26 cellular contexts compared by ENCODE assay signal in genomic region chr13:109517516-109517915, GRCh38.
DNase-seq lines count a peak whose midpoint lies in the region; ATAC-seq and TF ChIP-seq lines count a peak whose summit lies in the region.
"Had no signal": no experiment of that assay in that cellular context is flagged by ENCODE, and none has a peak within 500 bp of the region (broad histone marks: within the 10 kb centered on the region; RNA-seq: fewer than 3 reads in every experiment).

No MANE protein-coding gene starts in this region.

- TF ChIP-seq EP300 in SK-N-SH (IDR thresholded peaks at IDR 0.05; ENCODE audit: borderline replicate concordance in 1 of 2, low read depth in 1 of 2, low read length in 1 of 2) = no peak

- no peak for TF ChIP-seq RAD21 in SK-N-SH (IDR thresholded peaks at IDR 0.05; ENCODE audit: low read length)

- H4K20me1 ChIP-seq in SK-N-SH (ENCODE audit: insufficient read depth) = no peaks in the 10 kb centered on the region
- H4K20me1 ChIP-seq: BLaER1 had no signal

- TF ChIP-seq POLR2A in erythroblast (IDR thresholded peaks at IDR 0.05; ENCODE audit: low read length) (no peak), Peyer's patch (IDR thresholded peaks at IDR 0.05) (no peak)

- H3K27ac ChIP-seq in SK-N-SH (ENCODE audit: low read depth in 2 of 2, low read length in 1 of 2) (no peak overlapping the region), Peyer's patch (no peak overlapping the region)
- H3K27ac ChIP-seq: BLaER1, esophagus squamous epithelium, KMS-11, parathyroid adenoma, right atrium auricular region, WERI-Rb-1 had no signal

- no peaks in the 10 kb centered on the region for H3F3A ChIP-seq in SK-N-SH (replicated peaks; ENCODE audit: insufficient read depth)

- no peaks in the 10 kb centered on the region for H3K27me3 ChIP-seq in SK-N-SH (ENCODE audit: insufficient read depth)
- no peaks in the 10 kb centered on the region for H3K27me3 ChIP-seq in Peyer's patch
- H3K27me3 ChIP-seq: BLaER1, esophagus squamous epithelium, right atrium auricular region had no signal

- H3K4me2 ChIP-seq in SK-N-SH = no peak overlapping the region
- H3K4me2 ChIP-seq: BLaER1, KMS-11, smooth muscle cell had no signal

- H3K79me2 ChIP-seq in SK-N-SH (ENCODE audit: insufficient read depth) = no peaks in the 10 kb centered on the region
- H3K79me2 ChIP-seq: parathyroid adenoma had no signal

- H3K36me3 ChIP-seq in SK-N-SH (replicated peaks in 1 of 2; ENCODE audit: control insufficient read depth in 1 of 2, insufficient read depth in 2 of 2, low read length in 1 of 2) (no peaks in the 10 kb centered on the region), Peyer's patch (no peaks in the 10 kb centered on the region)
- H3K36me3 ChIP-seq: BLaER1, esophagus squamous epithelium, right atrium auricular region, WERI-Rb-1 had no signal

- DNase-seq in AG20443 (ENCODE audit: low spot score) (peak; percentile 24), SK-N-SH (no peak), epithelial cell of esophagus (ENCODE audit: low read depth) (peak; percentile 46), non-pigmented ciliary epithelial cell (ENCODE audit: low read depth) (peak; percentile 4), erythroblast (lab: John Stamatoyannopoulos, UW) (no peak), Peyer's patch (no peak)
- DNase-seq: activated CD4-positive, alpha-beta T cell treated with anti-CD3 and anti-CD28 coated beads for 48 hours; aorta; cerebellar nuclear complex; esophagus squamous epithelium; MM.1S; NCI-H1417 treated with DMSO at 0.1 percent for 48 hours; NCI-H2081; NCI-H345; NCI-H69; SHP77; stimulated activated CD4-positive, alpha-beta T cell treated with anti-CD3 and anti-CD28 coated beads, Interleukin-1b, Interleukin-23, amount 100 ng/mL, for 48 hours; T-helper 9 cell; WERI-Rb-1 had no signal

- no peaks in the 10 kb centered on the region for H3K9me3 ChIP-seq in SK-N-SH
- no peaks in the 10 kb centered on the region for H3K9me3 ChIP-seq in Peyer's patch
- H3K9me3 ChIP-seq: BLaER1, esophagus squamous epithelium, right atrium auricular region had no signal

- CTCF ChIA-PET in SK-N-SH (lab: Yijun Ruan, JAX) = interaction anchor here (1.6 kb wide), 1 partner anchor 311 kb away, joined by 6 read pairs; no protein-coding TSS in a partner anchor

- H3K4me3 ChIP-seq in SK-N-SH (ENCODE audit: low read depth in 2 of 2, low read length in 1 of 2) (no peak overlapping the region), epithelial cell of esophagus (ENCODE audit: low read length) (no peak overlapping the region), Peyer's patch (no peak overlapping the region)
- H3K4me3 ChIP-seq: BLaER1, esophagus squamous epithelium, right atrium auricular region, smooth muscle cell had no signal

- no peaks in the 10 kb centered on the region; a peak in 1 of 4 replicates for H3K4me1 ChIP-seq in SK-N-SH (ENCODE audit: control insufficient read depth in 1 of 2, insufficient read depth in 2 of 2, low read depth in 1 of 2, low read length in 1 of 2)
- no peaks in the 10 kb centered on the region for H3K4me1 ChIP-seq in Peyer's patch
- H3K4me1 ChIP-seq: BLaER1, esophagus squamous epithelium, parathyroid adenoma, right atrium auricular region had no signal

- no peak overlapping the region for H2AFZ ChIP-seq in SK-N-SH (ENCODE audit: low read depth)
- H2AFZ ChIP-seq: parathyroid adenoma had no signal

- H3K9me2 ChIP-seq in SK-N-SH = no peaks in the 10 kb centered on the region

- POLR2A ChIA-PET in SK-N-SH (lab: Yijun Ruan, JAX) = no interaction called here

- no peak for ATAC-seq in GM19023 (IDR thresholded peaks at IDR 0.05; ENCODE audit: unreplicated experiment)
- ATAC-seq: activated T-helper 17 cell treated with anti-CD3 and anti-CD28 coated beads, Interleukin-2, amount 50 U/mL, for 72 hours had no signal

- TF ChIP-seq CTCF in SK-N-SH (IDR thresholded peaks at IDR 0.05) (no peak), epithelial cell of esophagus (IDR thresholded peaks at IDR 0.05; ENCODE audit: insufficient read depth, low read depth, low read length, missing control alignments) (no peak), Peyer's patch (IDR thresholded peaks at IDR 0.05) (no peak)

- H3K9ac ChIP-seq in SK-N-SH = no peak overlapping the region
- H3K9ac ChIP-seq: BLaER1, KMS-11, parathyroid adenoma had no signal

TF ChIP-seq in SK-N-SH, 30 proteins besides CTCF, POLR2A, EP300 and RAD21:
- no peak for TF ChIP-seq NRF1 (IDR thresholded peaks at IDR 0.05; ENCODE audit: low read depth, low read length)
- 0 out of 2 replicates have a peak, but pooled peaks have one; percentile 9 for TF ChIP-seq JUND (IDR thresholded peaks at IDR 0.05)
- TF ChIP-seq RXRA (IDR thresholded peaks at IDR 0.05; ENCODE audit: borderline replicate concordance, low read depth) = no peak
- TF ChIP-seq FOXJ3 (CRISPR knock-in tag; IDR thresholded peaks at IDR 0.05) = no peak
- no peak for TF ChIP-seq CHD2 (IDR thresholded peaks at IDR 0.05; ENCODE audit: low read length, partially characterized antibody)
- TF ChIP-seq POLR2AphosphoS5 (IDR thresholded peaks at IDR 0.05; ENCODE audit: low read depth, low read length) = no peak

Comparison
In these comparisons a context has a peak if more than half of its experiments do, and no peak if none do; other contexts are left out.
1. DNase-seq: peak in AG20443 (single experiment), epithelial cell of esophagus (single experiment) and non-pigmented ciliary epithelial cell (single experiment); none in SK-N-SH (single experiment), erythroblast (0 of 2) and Peyer's patch (0 of 3).